Comparison of ENCODE assay signal across 16 cellular contexts in genomic region chr2:43848174-43848573, GRCh38. TPM values are rescaled to one million over a fixed set of nuclear protein-coding genes. Genes with fewer than 3 reads are reported as not detected.
A peak's percentile ranks its signal among the peaks of the same experiment; 100 is the strongest.
DNase-seq lines count a peak whose midpoint lies in the region; ATAC-seq and TF ChIP-seq lines count a peak whose summit lies in the region.
"Had no signal": no experiment of that assay in that cellular context is flagged by ENCODE, and none has a peak within 500 bp of the region (broad histone marks: within the 10 kb centered on the region; RNA-seq: fewer than 3 reads in every experiment).

No MANE protein-coding gene starts in this region.

- DNase-seq in Caki2 (ENCODE audit: low read depth) (peak; percentile 11), GM20000 (ENCODE audit: low spot score) (peak; percentile 8), OCI-M1 (lab: John Stamatoyannopoulos, UW) (peak; percentile 12), hepatic stellate cell (ENCODE audit: low spot score) (peak; percentile 9), GM19240 (ENCODE audit: insufficient read length, low spot score) (no peak)
- no peak for DNase-seq in stimulated activated CD4-positive, alpha-beta T cell treated with anti-CD3 and anti-CD28 coated beads, Interleukin-2, amount 100 ng/mL, for 48 hours
- DNase-seq in effector CD8-positive, alpha-beta T cell (lab: John Stamatoyannopoulos, UW), result no peak
- DNase-seq: activated naive CD4-positive, alpha-beta T cell treated with Interleukin-2 at 50 U/mL for 16 hours; DND-41; glutamatergic neuron; natural killer cell; NCI-H1930; retina; SHP77 treated with DMSO at 0.1 percent for 48 hours; transverse colon had no signal

- ATAC-seq in activated CD4-positive, CD25-positive, alpha-beta regulatory T cell treated with anti-CD3 and anti-CD28 coated beads, Interleukin-2, amount 50 U/mL, for 24 hours, result no peak
- ATAC-seq: natural killer cell had no signal

- TF ChIP-seq CTCF in GM20000 (IDR thresholded peaks at IDR 0.05; ENCODE audit: extremely low read depth, missing control alignments), result no peak

- in situ Hi-C loops in Caki2 (cut with HindIII; ENCODE audit: low pct_unique_long_range_greater_than_20kb, low sequenced_read_pairs), result no loop called here

RNA-seq across cellular contexts. Expression of gene ABCG8, which starts 9.4 kb away (rescaled TPM):
- not detected in 2 replicates for total RNA-seq in Caki2 (2014; rRNA removed; shearing (Covaris generic); ENCODE audit: low replicate concordance)
- total RNA-seq: natural killer cell had no signal

RNA-seq across cellular contexts. Expression of gene ABCG5, which starts 9.5 kb away (rescaled TPM):
- 0.14 TPM in 1 of 2 replicates, not detected in the other for total RNA-seq in Caki2 (2014; rRNA removed; shearing (Covaris generic); ENCODE audit: low replicate concordance)
- total RNA-seq: natural killer cell, transverse colon had no signal

Comparison
In these comparisons a context has a peak if more than half of its experiments do, and no peak if none do; other contexts are left out.
1. DNase-seq: peak in Caki2 (single experiment), GM20000 (single experiment), OCI-M1 (single experiment) and hepatic stellate cell (single experiment); none in stimulated activated CD4-positive, alpha-beta T cell treated with anti-CD3 and anti-CD28 coated beads, Interleukin-2, amount 100 ng/mL, for 48 hours (0 of 2), GM19240 (single experiment) and effector CD8-positive, alpha-beta T cell (single experiment).